Comparison of ENCODE assay signal across 10 cellular contexts in genomic region chr14:32934891-32935633, GRCh38. TPM values are rescaled to one million over a fixed set of nuclear protein-coding genes. Genes with fewer than 3 reads are reported as not detected.
DNase-seq lines count a peak whose midpoint lies in the region; ATAC-seq and TF ChIP-seq lines count a peak whose summit lies in the region.
"Had no signal": no experiment of that assay in that cellular context is flagged by ENCODE, and none has a peak within 500 bp of the region (broad histone marks: within the 10 kb centered on the region; RNA-seq: fewer than 3 reads in every experiment).

No MANE protein-coding gene starts in this region.

- no peak overlapping the region for H3K27ac ChIP-seq in lower lobe of right lung
- H3K27ac ChIP-seq in upper lobe of right lung = no peak overlapping the region

- H3K4me3 ChIP-seq in astrocyte of the spinal cord (ENCODE audit: low read depth, low read length) (peak overlapping the region; percentile 43), lower lobe of right lung (peak overlapping the region; percentile 41), upper lobe of right lung (peak overlapping the region; percentile 16)

- in situ Hi-C loops in astrocyte of the spinal cord (cut with HindIII; ENCODE audit: low sequenced_read_pairs) = no loop called here

- peaks cover 20% of the 10 kb centered on the region for H3K4me1 ChIP-seq in lower lobe of right lung
- peaks cover 18% of the 10 kb centered on the region for H3K4me1 ChIP-seq in upper lobe of right lung

- peaks cover 67% of the 10 kb centered on the region for H3K27me3 Mint-ChIP-seq in activated T-cell treated with anti-CD3 and anti-CD28 coated beads, Interleukin-2, amount 50 U/mL, for 72 hours (ENCODE audit: low read depth)

- no peak for ATAC-seq in activated T-cell treated with anti-CD3 and anti-CD28 coated beads, Interleukin-2, amount 50 U/mL, for 72 hours (replicated peaks in 1 of 2)
- ATAC-seq in lower lobe of right lung (no peak), upper lobe of right lung (no peak)

- no peak for TF ChIP-seq CTCF in astrocyte of the spinal cord (IDR thresholded peaks at IDR 0.05; ENCODE audit: low read depth, low read length)
- no peak for TF ChIP-seq CTCF in lower lobe of right lung (IDR thresholded peaks at IDR 0.05)
- TF ChIP-seq CTCF in upper lobe of right lung (IDR thresholded peaks at IDR 0.05) = no peak

- H3K36me3 ChIP-seq in lower lobe of right lung (no peaks in the 10 kb centered on the region), upper lobe of right lung (no peaks in the 10 kb centered on the region)

- H3K27ac Mint-ChIP-seq in activated T-cell treated with anti-CD3 and anti-CD28 coated beads, Interleukin-2, amount 50 U/mL, for 72 hours = no peak overlapping the region

- no peak for DNase-seq in activated T-cell treated with anti-CD3 and anti-CD28 coated beads, Interleukin-2, amount 50 U/mL, for 72 hours
- DNase-seq in activated T-cell treated with anti-CD3 and anti-CD28 coated beads, Interleukin-2, amount 50 U/mL, for 1 hour = no peak
- no peak for DNase-seq in astrocyte of the spinal cord (ENCODE audit: low read depth, low spot score)
- no peak for DNase-seq in lower lobe of right lung
- DNase-seq in upper lobe of right lung = no peak
- no peak for DNase-seq in glomerular visceral epithelial cell (ENCODE audit: extremely low spot score)
- no peak for DNase-seq in activated CD8-positive, alpha-beta memory T cell treated with anti-CD3 and anti-CD28 coated beads for 24 hours
- DNase-seq in NCI-H1694 treated with DMSO at 0.1 percent for 48 hours (lab: John Stamatoyannopoulos, UW) = no peak

- H3K27me3 ChIP-seq in lower lobe of right lung (ENCODE audit: low read depth) (peaks cover 78% of the 10 kb centered on the region), upper lobe of right lung (peaks cover 71% of the 10 kb centered on the region)

- H3K4me3 Mint-ChIP-seq in activated T-cell treated with anti-CD3 and anti-CD28 coated beads, Interleukin-2, amount 50 U/mL, for 72 hours = peak overlapping the region; percentile 29 to 53
- H3K4me3 Mint-ChIP-seq: central memory CD8-positive, alpha-beta T cell had no signal

- intact Hi-C loops in lower lobe of right lung (cut with DNase I) = no loop called here
- intact Hi-C loops in upper lobe of right lung (cut with DNase I) = no loop called here

- no peaks in the 10 kb centered on the region for H3K9me3 ChIP-seq in lower lobe of right lung
- no peaks in the 10 kb centered on the region for H3K9me3 ChIP-seq in upper lobe of right lung

- no peaks in the 10 kb centered on the region for H3K9me3 Mint-ChIP-seq in activated T-cell treated with anti-CD3 and anti-CD28 coated beads, Interleukin-2, amount 50 U/mL, for 72 hours
- H3K9me3 Mint-ChIP-seq: central memory CD8-positive, alpha-beta T cell had no signal

- peaks cover 2 to 7% of the 10 kb centered on the region in 2 donors for H3K36me3 Mint-ChIP-seq in activated T-cell treated with anti-CD3 and anti-CD28 coated beads, Interleukin-2, amount 50 U/mL, for 72 hours (ENCODE audit: insufficient read depth in 2 of 2)

- H3K4me1 Mint-ChIP-seq in activated T-cell treated with anti-CD3 and anti-CD28 coated beads, Interleukin-2, amount 50 U/mL, for 72 hours (ENCODE audit: low read depth) = peaks cover 14% of the 10 kb centered on the region

RNA-seq across cellular contexts. Expression of gene NPAS3, which starts 3.6 kb away (rescaled TPM):
- not detected for total RNA-seq in activated T-cell treated with anti-CD3 and anti-CD28 coated beads, Interleukin-2, amount 50 U/mL, for 72 hours
- total RNA-seq in lower lobe of right lung (0.95 TPM), upper lobe of right lung (1.2 TPM)
- total RNA-seq: T-helper 2 cell treated with Interferon-gamma antibody and Interleukin-4, amounts not matched to agents 100 ng/mL and 5 ng/mL, for 36 hours had no signal
